39 cellular contexts compared by ENCODE assay signal in the genomic region with DNA sequence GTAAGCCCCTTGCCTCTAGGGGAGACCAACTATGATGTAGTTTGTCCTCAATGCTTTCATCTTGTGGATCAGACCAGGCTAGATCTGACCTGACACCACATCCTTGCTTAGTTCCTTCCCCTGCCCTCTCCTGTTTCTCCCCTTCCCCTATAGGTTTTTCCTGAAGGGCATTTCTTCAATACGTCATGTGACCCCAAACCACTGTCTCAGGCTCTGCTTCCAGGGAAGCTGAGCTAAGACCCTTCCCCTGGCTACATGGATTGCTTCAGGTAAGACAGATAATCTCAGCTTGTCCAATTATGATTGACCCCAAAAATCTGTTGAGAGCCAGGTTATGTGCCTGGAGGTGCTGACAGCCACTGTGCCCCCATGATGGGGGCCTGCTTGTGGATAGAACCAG.
"Had no signal": no experiment of that assay in that cellular context is flagged by ENCODE, and none has a peak within 500 bp of the region (broad histone marks: within the 10 kb centered on the region; RNA-seq: fewer than 3 reads in every experiment).

No MANE protein-coding gene starts in this region.

- H3K4me1 ChIP-seq: adrenal gland, ascending aorta, body of pancreas, breast epithelium had no signal

- H3K27me3 ChIP-seq: ascending aorta, body of pancreas, brain microvascular endothelial cell, breast epithelium, cardiac muscle cell had no signal

- H3K4me1 Mint-ChIP-seq: activated naive CD4-positive, alpha-beta T cell treated with anti-CD3 and anti-CD28 coated beads, Interleukin-2, amount 10 ng/mL, durations not matched to agents 7 days and 5 days; activated naive CD4-positive, alpha-beta T cell treated with anti-CD3 and anti-CD28 coated beads, Interleukin-2, amount 50 U/mL, for 24 hours; activated naive CD8-positive, alpha-beta T cell treated with anti-CD3 and anti-CD28 coated beads for 36 hours; activated naive CD8-positive, alpha-beta T cell treated with anti-CD3 and anti-CD28 coated beads, Interleukin-2, amount 10 ng/mL, durations not matched to agents 7 days and 5 days; activated naive CD8-positive, alpha-beta T cell treated with anti-CD3 and anti-CD28 coated beads, Interleukin-2, amount 50 U/mL, for 24 hours; activated T-helper 17 cell treated with anti-CD3 and anti-CD28 coated beads, Interleukin-2, amount 50 U/mL, for 72 hours; brain; central memory CD8-positive, alpha-beta T cell had no signal

- H3K4me3 Mint-ChIP-seq: activated naive CD4-positive, alpha-beta T cell treated with anti-CD3 and anti-CD28 coated beads for 36 hours; activated naive CD4-positive, alpha-beta T cell treated with anti-CD3 and anti-CD28 coated beads, Interleukin-2, amount 10 ng/mL, durations not matched to agents 7 days and 5 days; activated naive CD4-positive, alpha-beta T cell treated with anti-CD3 and anti-CD28 coated beads, Interleukin-2, amount 50 U/mL, for 24 hours; activated naive CD8-positive, alpha-beta T cell; activated naive CD8-positive, alpha-beta T cell treated with anti-CD3 and anti-CD28 coated beads for 36 hours; activated naive CD8-positive, alpha-beta T cell treated with anti-CD3 and anti-CD28 coated beads, Interleukin-2, amount 10 ng/mL, durations not matched to agents 7 days and 5 days; activated naive CD8-positive, alpha-beta T cell treated with anti-CD3 and anti-CD28 coated beads, Interleukin-2, amount 50 U/mL, for 24 hours; activated T-cell treated with anti-CD3 and anti-CD28 coated beads, Interleukin-2, amount 50 U/mL, for 24 hours; activated T-cell treated with anti-CD3 and anti-CD28 coated beads, Interleukin-2, amount 50 U/mL, for 4 hours; activated T-cell treated with anti-CD3 and anti-CD28 coated beads, Interleukin-2, amount 50 U/mL, for 72 hours; activated T-helper 1 cell treated with anti-CD3 and anti-CD28 coated beads, Interleukin-12 subunit alpha, Interleukin-12 subunit beta, Interleukin-2, Interleukin-4 antibody, amounts not matched to agents 30 ng/mL and 10 ng/mL and 1 ng/mL, durations not matched to agents 14 hours and 24 hours and 36 hours; activated T-helper 17 cell treated with anti-CD3 and anti-CD28 coated beads, Interleukin-2, amount 50 U/mL, for 72 hours; central memory CD8-positive, alpha-beta T cell had no signal

- DNase-seq: activated effector memory CD4-positive, alpha-beta T cell treated with anti-CD3 and anti-CD28 coated beads, Interleukin-2, amount 50 U/mL, for 16 hours; activated effector memory CD4-positive, alpha-beta T cell treated with Interleukin-2 at 50 U/mL for 16 hours; activated gamma-delta T cell; activated gamma-delta T cell treated with Interleukin-2 at 50 U/mL for 16 hours; activated naive CD4-positive, alpha-beta T cell; activated naive CD4-positive, alpha-beta T cell treated with anti-CD3 and anti-CD28 coated beads for 36 hours; activated naive CD4-positive, alpha-beta T cell treated with anti-CD3 and anti-CD28 coated beads, Interleukin-2, amount 10 ng/mL, durations not matched to agents 7 days and 5 days; activated naive CD4-positive, alpha-beta T cell treated with anti-CD3 and anti-CD28 coated beads, Interleukin-2, amount 50 U/mL, for 16 hours; activated naive CD4-positive, alpha-beta T cell treated with Interleukin-2 at 50 U/mL for 16 hours; activated naive CD8-positive, alpha-beta T cell treated with anti-CD3 and anti-CD28 coated beads for 36 hours; activated naive CD8-positive, alpha-beta T cell treated with anti-CD3 and anti-CD28 coated beads, Interleukin-2, amount 10 ng/mL, durations not matched to agents 7 days and 5 days; activated naive CD8-positive, alpha-beta T cell treated with anti-CD3 and anti-CD28 coated beads, Interleukin-2, amount 50 U/mL, for 24 hours; activated T-cell treated with anti-CD3 and anti-CD28 coated beads, Interleukin-2, amount 50 U/mL, for 24 hours; activated T-cell treated with anti-CD3 and anti-CD28 coated beads, Interleukin-2, amount 50 U/mL, for 4 hours; activated T-cell treated with anti-CD3 and anti-CD28 coated beads, Interleukin-2, amount 50 U/mL, for 48 hours; activated T-cell treated with anti-CD3 and anti-CD28 coated beads, Interleukin-2, amount 50 U/mL, for 72 hours; adrenal gland; amniotic stem cell; amygdala; anterior cingulate cortex; aorta; body of pancreas; brain microvascular endothelial cell; caudate nucleus; central memory CD4-positive, alpha-beta T cell; cerebellar nuclear complex had no signal

- H3K36me3 Mint-ChIP-seq: activated naive CD4-positive, alpha-beta T cell treated with anti-CD3 and anti-CD28 coated beads, Interleukin-2, amount 10 ng/mL, durations not matched to agents 7 days and 5 days; activated naive CD4-positive, alpha-beta T cell treated with anti-CD3 and anti-CD28 coated beads, Interleukin-2, amount 50 U/mL, for 72 hours; activated naive CD8-positive, alpha-beta T cell; activated naive CD8-positive, alpha-beta T cell treated with anti-CD3 and anti-CD28 coated beads for 36 hours; activated naive CD8-positive, alpha-beta T cell treated with anti-CD3 and anti-CD28 coated beads, Interleukin-2, amount 10 ng/mL, durations not matched to agents 7 days and 5 days; brain had no signal

- FAIRE-seq: astrocyte, bronchial epithelial cell had no signal

- H3K9me3 Mint-ChIP-seq: activated naive CD4-positive, alpha-beta T cell treated with anti-CD3 and anti-CD28 coated beads for 36 hours; activated naive CD4-positive, alpha-beta T cell treated with anti-CD3 and anti-CD28 coated beads, Interleukin-2, amount 10 ng/mL, durations not matched to agents 7 days and 5 days; activated naive CD4-positive, alpha-beta T cell treated with anti-CD3 and anti-CD28 coated beads, Interleukin-2, amount 50 U/mL, for 24 hours; activated naive CD4-positive, alpha-beta T cell treated with anti-CD3 and anti-CD28 coated beads, Interleukin-2, amount 50 U/mL, for 72 hours; activated naive CD8-positive, alpha-beta T cell treated with anti-CD3 and anti-CD28 coated beads for 36 hours; activated naive CD8-positive, alpha-beta T cell treated with anti-CD3 and anti-CD28 coated beads, Interleukin-2, amount 10 ng/mL, durations not matched to agents 7 days and 5 days; activated naive CD8-positive, alpha-beta T cell treated with anti-CD3 and anti-CD28 coated beads, Interleukin-2, amount 50 U/mL, for 24 hours; activated T-cell treated with anti-CD3 and anti-CD28 coated beads, Interleukin-2, amount 50 U/mL, for 24 hours; activated T-cell treated with anti-CD3 and anti-CD28 coated beads, Interleukin-2, amount 50 U/mL, for 4 hours; activated T-helper 1 cell treated with anti-CD3 and anti-CD28 coated beads, Interleukin-12 subunit alpha, Interleukin-12 subunit beta, Interleukin-2, Interleukin-4 antibody, amounts not matched to agents 30 ng/mL and 10 ng/mL and 1 ng/mL, durations not matched to agents 14 hours and 24 hours and 36 hours; activated T-helper 17 cell treated with anti-CD3 and anti-CD28 coated beads, Interleukin-2, amount 50 U/mL, for 72 hours; activated T-helper 2 cell treated with anti-CD3 and anti-CD28 coated beads, Interferon-gamma antibody, Interleukin-2, Interleukin-4, amounts not matched to agents 10 μg/mL and 5 μg/mL and 100 μg/mL, durations not matched to agents 14 hours and 24 hours and 36 hours; central memory CD8-positive, alpha-beta T cell had no signal

- ATAC-seq: activated naive CD4-positive, alpha-beta T cell treated with anti-CD3 and anti-CD28 coated beads, Interleukin-2, amount 50 U/mL, for 72 hours; activated naive CD8-positive, alpha-beta T cell treated with anti-CD3 and anti-CD28 coated beads, Interleukin-2, amount 50 U/mL, for 24 hours; activated T-cell treated with anti-CD3 and anti-CD28 coated beads, Interleukin-2, amount 50 U/mL, for 4 hours; activated T-cell treated with anti-CD3 and anti-CD28 coated beads, Interleukin-2, amount 50 U/mL, for 72 hours; activated T-helper 17 cell treated with anti-CD3 and anti-CD28 coated beads, Interleukin-2, amount 50 U/mL, for 72 hours; body of pancreas had no signal

- H3K36me3 ChIP-seq: adrenal gland, ascending aorta, brain microvascular endothelial cell, breast epithelium, cardiac muscle cell had no signal

- H3K27ac Mint-ChIP-seq: activated naive CD4-positive, alpha-beta T cell treated with anti-CD3 and anti-CD28 coated beads for 36 hours; activated naive CD4-positive, alpha-beta T cell treated with anti-CD3 and anti-CD28 coated beads, Interleukin-2, amount 10 ng/mL, durations not matched to agents 7 days and 5 days; activated naive CD4-positive, alpha-beta T cell treated with anti-CD3 and anti-CD28 coated beads, Interleukin-2, amount 50 U/mL, for 24 hours; activated naive CD4-positive, alpha-beta T cell treated with anti-CD3 and anti-CD28 coated beads, Interleukin-2, amount 50 U/mL, for 72 hours; activated naive CD8-positive, alpha-beta T cell; activated naive CD8-positive, alpha-beta T cell treated with anti-CD3 and anti-CD28 coated beads for 36 hours; activated naive CD8-positive, alpha-beta T cell treated with anti-CD3 and anti-CD28 coated beads, Interleukin-2, amount 10 ng/mL, durations not matched to agents 7 days and 5 days; activated naive CD8-positive, alpha-beta T cell treated with anti-CD3 and anti-CD28 coated beads, Interleukin-2, amount 50 U/mL, for 24 hours; activated T-cell treated with anti-CD3 and anti-CD28 coated beads, Interleukin-2, amount 50 U/mL, for 24 hours; activated T-cell treated with anti-CD3 and anti-CD28 coated beads, Interleukin-2, amount 50 U/mL, for 72 hours; activated T-helper 1 cell treated with anti-CD3 and anti-CD28 coated beads, Interleukin-12 subunit alpha, Interleukin-12 subunit beta, Interleukin-2, Interleukin-4 antibody, amounts not matched to agents 30 ng/mL and 10 ng/mL and 1 ng/mL, durations not matched to agents 14 hours and 24 hours and 36 hours; activated T-helper 17 cell treated with anti-CD3 and anti-CD28 coated beads, Interleukin-2, amount 50 U/mL, for 72 hours; activated T-helper 2 cell treated with anti-CD3 and anti-CD28 coated beads, Interferon-gamma antibody, Interleukin-2, Interleukin-4, amounts not matched to agents 10 μg/mL and 5 μg/mL and 100 μg/mL, durations not matched to agents 14 hours and 24 hours and 36 hours had no signal

- H3K27ac ChIP-seq: adrenal gland, ascending aorta, body of pancreas, brain microvascular endothelial cell, breast epithelium, cardiac muscle cell had no signal

- H3K9me3 ChIP-seq: adrenal gland, ascending aorta, body of pancreas, breast epithelium had no signal

- H3K4me3 ChIP-seq: adrenal gland, ascending aorta, body of pancreas, breast epithelium, cardiac muscle cell had no signal
